ENCODE assay signal across 25 cellular contexts in the genomic region with DNA sequence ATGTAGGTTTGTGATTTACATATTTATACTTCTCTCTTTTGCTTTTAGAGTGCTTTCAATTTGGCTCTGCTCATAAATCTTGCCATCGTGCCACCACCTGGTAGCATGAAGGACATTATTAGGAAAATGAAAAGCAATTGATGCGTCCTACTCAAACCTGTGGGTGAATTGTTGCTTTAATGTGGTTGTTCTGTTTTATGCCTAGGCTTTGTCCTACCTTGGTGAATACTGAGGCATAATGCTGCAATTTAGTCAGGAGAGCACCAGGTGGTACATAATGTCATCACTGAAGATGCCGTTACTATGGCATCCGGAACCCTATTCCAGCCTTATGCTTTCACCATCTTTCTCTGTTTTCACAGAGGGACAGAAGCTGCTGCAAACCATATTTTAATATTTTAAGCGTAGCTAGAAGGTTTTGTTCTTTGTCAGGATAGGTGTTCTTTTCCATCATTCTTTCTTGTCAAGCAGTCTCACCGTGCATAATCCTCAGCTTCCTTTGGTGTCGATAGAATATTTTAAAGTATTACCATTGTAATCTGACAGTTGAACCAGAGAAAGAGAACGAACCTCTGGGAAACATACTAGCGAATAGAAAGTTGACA.
"Had no signal": no experiment of that assay in that cellular context is flagged by ENCODE, and none has a peak within 500 bp of the region (broad histone marks: within the 10 kb centered on the region; RNA-seq: fewer than 3 reads in every experiment).

No MANE protein-coding gene starts in this region.

- H3K36me3 Mint-ChIP-seq: activated naive CD8-positive, alpha-beta T cell treated with anti-CD3 and anti-CD28 coated beads, Interleukin-2, amount 10 ng/mL, durations not matched to agents 7 days and 5 days; mesothelial cell of epicardium; natural killer cell had no signal

- H3K27ac Mint-ChIP-seq: activated naive CD8-positive, alpha-beta T cell treated with anti-CD3 and anti-CD28 coated beads, Interleukin-2, amount 10 ng/mL, durations not matched to agents 7 days and 5 days; activated T-helper 2 cell treated with anti-CD3 and anti-CD28 coated beads, Interferon-gamma antibody, Interleukin-2, Interleukin-4, amounts not matched to agents 10 μg/mL and 5 μg/mL and 100 μg/mL, durations not matched to agents 14 hours and 24 hours and 36 hours; mesothelial cell of epicardium; natural killer cell had no signal

- H3K4me1 Mint-ChIP-seq: activated naive CD8-positive, alpha-beta T cell treated with anti-CD3 and anti-CD28 coated beads, Interleukin-2, amount 10 ng/mL, durations not matched to agents 7 days and 5 days; mesothelial cell of epicardium; natural killer cell had no signal

- H3K27me3 ChIP-seq: gastroesophageal sphincter, ovary, right atrium auricular region, spleen, testis, uterus had no signal

- H3K9me3 ChIP-seq: gastroesophageal sphincter, ovary, prostate gland, right atrium auricular region, spleen, testis, uterus had no signal

- H3K36me3 ChIP-seq: gastroesophageal sphincter, ovary, prostate gland, right atrium auricular region, spleen, uterus had no signal

- H3K4me3 Mint-ChIP-seq: activated naive CD8-positive, alpha-beta T cell treated with anti-CD3 and anti-CD28 coated beads, Interleukin-2, amount 10 ng/mL, durations not matched to agents 7 days and 5 days; activated T-cell treated with anti-CD3 and anti-CD28 coated beads, Interleukin-2, amount 50 U/mL, for 4 hours; mesothelial cell of epicardium; natural killer cell had no signal

- H3K27ac ChIP-seq: epithelial cell of prostate, gastroesophageal sphincter, ovary, prostate gland, right atrium auricular region, spleen, testis, uterus had no signal

- H3K9me3 Mint-ChIP-seq: activated naive CD8-positive, alpha-beta T cell treated with anti-CD3 and anti-CD28 coated beads, Interleukin-2, amount 10 ng/mL, durations not matched to agents 7 days and 5 days; activated T-cell treated with anti-CD3 and anti-CD28 coated beads, Interleukin-2, amount 50 U/mL, for 4 hours; activated T-helper 2 cell treated with anti-CD3 and anti-CD28 coated beads, Interferon-gamma antibody, Interleukin-2, Interleukin-4, amounts not matched to agents 10 μg/mL and 5 μg/mL and 100 μg/mL, durations not matched to agents 14 hours and 24 hours and 36 hours; mesothelial cell of epicardium; natural killer cell had no signal

- DNase-seq: activated CD4-positive, alpha-beta T cell treated with anti-CD3 and anti-CD28 coated beads for 4 hours; activated CD4-positive, alpha-beta T cell treated with anti-CD3 and anti-CD28 coated beads, Interleukin-2, amount 50 U/mL, for 48 hours; activated CD4-positive, CD25-positive, alpha-beta regulatory T cell; activated CD8-positive, alpha-beta memory T cell treated with anti-CD3 and anti-CD28 coated beads, Interleukin-2, amount 50 U/mL, for 48 hours; activated naive CD4-positive, alpha-beta T cell; activated naive CD8-positive, alpha-beta T cell treated with anti-CD3 and anti-CD28 coated beads, Interleukin-2, amount 10 ng/mL, durations not matched to agents 7 days and 5 days; activated T-cell treated with anti-CD3 and anti-CD28 coated beads, Interleukin-2, amount 50 U/mL, for 4 hours; amniotic stem cell; cortex of kidney; left ventricle myocardium superior; mammary epithelial cell; natural killer cell; ovary; spleen; stimulated activated CD4-positive, alpha-beta T cell treated with anti-CD3 and anti-CD28 coated beads, Interleukin-4, amount 100 ng/mL, for 1 hour; stimulated activated naive CD4-positive, alpha-beta T cell; testis; trophoblast cell; uterus had no signal

- H3K4me3 ChIP-seq: gastroesophageal sphincter, ovary, prostate gland, right atrium auricular region, spleen, testis, uterus had no signal

- H3K4me1 ChIP-seq: gastroesophageal sphincter, prostate gland, right atrium auricular region, spleen, testis, uterus had no signal
